Comparison of ENCODE assay signal across 10 cellular contexts in the genomic region with DNA sequence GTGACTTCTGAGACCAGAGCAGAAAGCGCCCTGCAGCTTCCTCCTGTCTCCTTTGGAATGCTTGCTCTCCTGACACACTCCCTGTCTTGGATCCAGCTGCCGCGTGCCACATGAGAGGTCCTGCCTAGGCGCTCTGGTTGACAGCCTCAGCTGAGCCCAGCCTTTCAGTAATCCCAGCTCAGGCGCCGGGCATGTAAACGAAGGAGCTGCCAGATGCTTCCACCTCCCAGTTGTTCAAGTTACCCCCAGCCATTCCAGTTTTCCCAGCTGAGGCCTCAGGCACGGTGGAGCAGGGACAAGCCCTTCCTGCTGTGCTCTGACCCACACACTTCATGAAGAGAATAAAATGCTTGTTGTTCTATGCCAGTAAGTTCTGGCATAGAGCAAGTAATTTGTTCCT. TPM values are rescaled to one million over a fixed set of nuclear protein-coding genes. Genes with fewer than 3 reads are reported as not detected.
DNase-seq lines count a peak whose midpoint lies in the region; TF ChIP-seq lines count a peak whose summit lies in the region.
"Had no signal": no experiment of that assay in that cellular context is flagged by ENCODE, and none has a peak within 500 bp of the region (broad histone marks: within the 10 kb centered on the region; RNA-seq: fewer than 3 reads in every experiment).

No MANE protein-coding gene starts in this region.

- H3K9me3 ChIP-seq in mammary epithelial cell (replicated peaks; ENCODE audit: insufficient read depth, low read length) (no peaks in the 10 kb centered on the region), tibial artery (no peaks in the 10 kb centered on the region)

- no peak overlapping the region for H3K4me2 ChIP-seq in mammary epithelial cell (ENCODE audit: insufficient read depth, low read depth, low read length)

- no peaks in the 10 kb centered on the region for H3K36me3 ChIP-seq in mammary epithelial cell (ENCODE audit: insufficient read depth, low read length)
- H3K36me3 ChIP-seq in tibial artery = no peaks in the 10 kb centered on the region

- TF ChIP-seq CTCF in mammary epithelial cell (conservative IDR thresholded peaks at IDR 0.05 in 1 of 2, IDR thresholded peaks at IDR 0.05 in 1 of 2; ENCODE audit: extremely low read depth in 1 of 2, insufficient read depth in 1 of 2, low read depth in 1 of 2, low read length in 2 of 2) = no peak
- TF ChIP-seq CTCF in tibial artery (IDR thresholded peaks at IDR 0.05) = no peak

- BruUV-seq in mammary epithelial cell (replicated peaks; lab: Mats Ljungman, UMichigan) = no TSS peak

- CTCF ChIA-PET in mammary epithelial cell (lab: Charles Lee; ENCODE audit: low non-redundant PET) = interaction anchor here (0.7 kb wide), 1 partner anchor 131 kb away, joined by 3 read pairs; no protein-coding TSS in a partner anchor

- peaks cover 2% of the 10 kb centered on the region for H3K9me3 Mint-ChIP-seq in activated naive CD8-positive, alpha-beta T cell treated with anti-CD3 and anti-CD28 coated beads for 36 hours
- H3K9me3 Mint-ChIP-seq: activated naive CD8-positive, alpha-beta T cell treated with anti-CD3 and anti-CD28 coated beads, Interleukin-2, amount 10 ng/mL, durations not matched to agents 7 days and 5 days had no signal

- H3K79me2 ChIP-seq in mammary epithelial cell (ENCODE audit: insufficient read depth, low read length) = no peaks in the 10 kb centered on the region

- in situ Hi-C loops in mammary epithelial cell (cut with MboI; ENCODE audit: low sequenced_read_pairs in 2 of 2) = no loop called here

- no peak overlapping the region for H3K9ac ChIP-seq in mammary epithelial cell (ENCODE audit: insufficient read depth, low read length)

- H3K4me1 ChIP-seq in mammary epithelial cell (ENCODE audit: insufficient read depth, low read length) = no peaks in the 10 kb centered on the region
- H3K4me1 ChIP-seq in tibial artery = peaks cover 0 to 34% (median 10%) of the 10 kb centered on the region in 4 donors

- intact Hi-C loops in mammary epithelial cell (cut with micrococcal nuclease) = no loop called here
- intact Hi-C loops in tibial artery (cut with DNase I; ENCODE audit: low total_unique reads) = no loop called here

- no peak overlapping the region for H3K27ac ChIP-seq in mammary epithelial cell (ENCODE audit: insufficient read depth, low read depth, low read length)
- peak overlapping the region; percentile 17 to 29 for H3K27ac ChIP-seq in tibial artery

- H3K27me3 Mint-ChIP-seq in activated naive CD8-positive, alpha-beta T cell treated with anti-CD3 and anti-CD28 coated beads for 36 hours = peaks cover 21% of the 10 kb centered on the region

- H3K4me3 Mint-ChIP-seq in activated naive CD8-positive, alpha-beta T cell treated with anti-CD3 and anti-CD28 coated beads for 36 hours = no peak overlapping the region
- H3K4me3 Mint-ChIP-seq: activated naive CD8-positive, alpha-beta T cell treated with anti-CD3 and anti-CD28 coated beads, Interleukin-2, amount 10 ng/mL, durations not matched to agents 7 days and 5 days had no signal

- dilution Hi-C loops in mammary epithelial cell (cut with HindIII; ENCODE audit: low sequenced_read_pairs) = no loop called here

- peaks cover 3% of the 10 kb centered on the region for H3K27me3 ChIP-seq in mammary epithelial cell (ENCODE audit: insufficient read depth, low read length)
- H3K27me3 ChIP-seq in tibial artery = no peaks in the 10 kb centered on the region

- H3K36me3 Mint-ChIP-seq in activated naive CD8-positive, alpha-beta T cell treated with anti-CD3 and anti-CD28 coated beads for 36 hours = no peaks in the 10 kb centered on the region
- H3K36me3 Mint-ChIP-seq: activated naive CD8-positive, alpha-beta T cell treated with anti-CD3 and anti-CD28 coated beads, Interleukin-2, amount 10 ng/mL, durations not matched to agents 7 days and 5 days had no signal

- no peaks in the 10 kb centered on the region for H4K20me1 ChIP-seq in mammary epithelial cell (ENCODE audit: insufficient read depth, low read length)

- WGBS in mammary epithelial cell (ENCODE audit: low coverage, missing lambda C conversion rate) = 9% methylated on average over 4 of the region's 8 CpGs

- H3K27ac Mint-ChIP-seq in activated naive CD8-positive, alpha-beta T cell treated with anti-CD3 and anti-CD28 coated beads for 36 hours = no peak overlapping the region
- H3K27ac Mint-ChIP-seq: activated naive CD8-positive, alpha-beta T cell treated with anti-CD3 and anti-CD28 coated beads, Interleukin-2, amount 10 ng/mL, durations not matched to agents 7 days and 5 days had no signal

- H2AFZ ChIP-seq in mammary epithelial cell (ENCODE audit: low read depth, low read length) = peak overlapping the region; percentile 40

- H3K4me3 ChIP-seq in mammary epithelial cell (replicated peaks in 1 of 3; ENCODE audit: insufficient read depth in 1 of 3, low read depth in 2 of 3, low read length in 3 of 3) (no peak overlapping the region), tibial artery (no peak overlapping the region)

- peak; percentile 38 for DNase-seq in NCI-H2227 (lab: John Stamatoyannopoulos, UW; ENCODE audit: unreplicated experiment)
- no peak for DNase-seq in NCI-H2227 treated with DMSO at 0.1 percent for 48 hours (lab: John Stamatoyannopoulos, UW)
- DNase-seq in mammary epithelial cell = no peak
- peak; percentile 92 for DNase-seq in islet precursor cell
- DNase-seq in tibial artery = peak; percentile 60 to 76
- DNase-seq in cortex of kidney (lab: John Stamatoyannopoulos, UW) = no peak
- no peak for DNase-seq in midbrain (lab: John Stamatoyannopoulos, UW)
- DNase-seq in activated naive CD8-positive, alpha-beta T cell treated with anti-CD3 and anti-CD28 coated beads for 36 hours = no peak
- DNase-seq: activated naive CD8-positive, alpha-beta T cell treated with anti-CD3 and anti-CD28 coated beads, Interleukin-2, amount 10 ng/mL, durations not matched to agents 7 days and 5 days; NCI-H1092 had no signal

- no peaks in the 10 kb centered on the region for H3K4me1 Mint-ChIP-seq in activated naive CD8-positive, alpha-beta T cell treated with anti-CD3 and anti-CD28 coated beads for 36 hours
- H3K4me1 Mint-ChIP-seq: activated naive CD8-positive, alpha-beta T cell treated with anti-CD3 and anti-CD28 coated beads, Interleukin-2, amount 10 ng/mL, durations not matched to agents 7 days and 5 days had no signal

RNA-seq across cellular contexts. Expression of a gene that starts 14.3 kb away (rescaled TPM):
- total RNA-seq in mammary epithelial cell = not detected
- polyA plus RNA-seq in mammary epithelial cell = 0.02 TPM
- not detected for polyA minus RNA-seq in mammary epithelial cell
- total RNA-seq in activated naive CD8-positive, alpha-beta T cell treated with anti-CD3 and anti-CD28 coated beads for 36 hours = under 1 TPM in 1 of 2 experiments, not detected in 1; 0.02 TPM
- total RNA-seq: activated naive CD8-positive, alpha-beta T cell treated with anti-CD3 and anti-CD28 coated beads, Interleukin-2, amount 10 ng/mL, durations not matched to agents 7 days and 5 days had no signal

Comparison
In these comparisons a context has a peak if more than half of its experiments do, and no peak if none do; other contexts are left out.
1. DNase-seq: peak in NCI-H2227 (single experiment), islet precursor cell (single experiment) and tibial artery (2 of 2); none in NCI-H2227 treated with DMSO at 0.1 percent for 48 hours (single experiment), mammary epithelial cell (single experiment), cortex of kidney (single experiment), midbrain (single experiment) and activated naive CD8-positive, alpha-beta T cell treated with anti-CD3 and anti-CD28 coated beads for 36 hours (single experiment).